In the genomic region with DNA sequence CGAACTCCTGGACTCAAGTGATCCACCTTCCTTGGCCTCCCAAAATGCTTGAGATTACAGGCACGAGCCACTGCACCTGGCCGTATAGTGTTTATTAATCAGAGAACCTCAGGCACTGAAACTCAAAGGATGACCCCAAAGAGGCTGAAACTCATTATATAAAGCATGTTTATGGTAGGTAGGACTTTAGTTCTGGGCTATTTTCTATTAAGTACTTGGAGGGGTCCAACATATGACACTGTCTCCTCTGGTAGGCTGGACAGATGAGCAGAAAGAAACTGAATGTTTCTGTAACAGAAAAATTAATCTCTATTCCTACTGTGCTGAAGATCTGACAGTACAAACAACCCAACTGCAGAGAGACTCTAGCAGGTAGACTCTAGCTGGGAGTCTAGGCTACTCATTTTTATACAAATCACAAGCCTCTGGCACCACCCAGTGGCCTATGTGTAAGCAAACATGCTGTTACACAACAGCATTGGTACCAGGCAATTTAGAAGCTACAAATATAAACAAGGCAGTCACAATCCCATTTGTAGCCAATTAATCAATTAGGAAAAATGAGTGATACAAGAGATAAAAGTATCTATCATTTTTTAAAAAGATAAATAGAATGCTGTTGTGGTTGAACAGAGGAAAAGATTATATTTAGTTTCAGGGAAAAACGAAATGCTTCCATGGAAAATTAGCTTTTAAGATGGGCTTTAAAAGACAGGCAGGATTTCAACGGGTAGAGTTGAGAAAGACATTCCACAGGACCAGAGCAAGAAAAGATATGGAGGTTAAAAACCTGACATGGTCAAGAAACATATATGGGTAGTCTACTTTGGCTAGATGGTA, we compare ENCODE assay signal across 8 cellular contexts. TPM values are rescaled to one million over a fixed set of nuclear protein-coding genes. Genes with fewer than 3 reads are reported as not detected.
DNase-seq lines count a peak whose midpoint lies in the region; ATAC-seq and TF ChIP-seq lines count a peak whose summit lies in the region.

No MANE protein-coding gene starts in this region.

- no peak overlapping the region for H3K4me3 ChIP-seq in astrocyte of the spinal cord (ENCODE audit: low read depth, low read length)
- no peak overlapping the region for H3K4me3 ChIP-seq in gastrocnemius medialis

- CTCF ChIA-PET in Calu3 (lab: Charles Lee) = interaction anchor here (0.6 to 3.1 kb wide), 17 partner anchors 9 to 216 kb away, joined by 3 to 54 read pairs (median 4); partner anchors contain the start of genes CASQ1 and DCAF8
- CTCF ChIA-PET in T-cell (lab: Charles Lee) = interaction anchor here (0.6 to 2.7 kb wide), 36 partner anchors 9 to 173 kb away, joined by 3 to 43 read pairs (median 4); partner anchors contain the start of genes CASQ1 (in 1 of the 2), DCAF8 (in 1 of the 2) and PEX19 (in 1 of the 2)

- H3K36me3 ChIP-seq in gastrocnemius medialis = peaks cover 0 to 9% of the 10 kb centered on the region in 2 donors

- no peaks in the 10 kb centered on the region for H3K9me3 ChIP-seq in gastrocnemius medialis

- BruUV-seq in Calu3 (replicated peaks; lab: Mats Ljungman, UMichigan) = no TSS peak

- peaks cover 56 to 57% of the 10 kb centered on the region in 2 donors for H3K4me1 ChIP-seq in gastrocnemius medialis

- peak; percentile 61 for DNase-seq in Calu3
- peak; percentile 60 for DNase-seq in NCI-H1105 treated with DMSO at 0.1 percent for 48 hours (lab: John Stamatoyannopoulos, UW)
- DNase-seq in T-cell = peak; percentile 6 to 71 (median 55)
- peak; percentile 73 for DNase-seq in astrocyte of the spinal cord (ENCODE audit: low read depth, low spot score)
- peak; percentile 69 to 92 for DNase-seq in hippocampal formation (lab: John Stamatoyannopoulos, UW)
- peak; percentile 64 to 73 for DNase-seq in gastrocnemius medialis

- no peak for TF ChIP-seq POLR2A in gastrocnemius medialis (IDR thresholded peaks at IDR 0.05)

- POLR2A ChIA-PET in T-cell (lab: Charles Lee) = interaction anchor here (0.5 to 1.6 kb wide), 6 partner anchors 9 to 41 kb away, joined by 3 to 15 read pairs (median 4); partner anchors contain the start of gene DCAF8 (in 1 of the 2)

- H3K4me1 Mint-ChIP-seq in Calu3 (ENCODE audit: low read depth, unreplicated experiment) (peaks cover 7% of the 10 kb centered on the region), T-cell (peaks cover 22 to 25% (median 23%) of the 10 kb centered on the region in 3 donors)

- in situ Hi-C loops in astrocyte of the spinal cord (cut with HindIII; ENCODE audit: low sequenced_read_pairs) (no loop called here), gastrocnemius medialis (cut with MboI; ENCODE audit: low sequenced_read_pairs in 4 of 4) (loop anchor here in 3 of 4 donors (5.0 to 10.0 kb wide), 4 partner anchors 60 to 157 kb away; partner anchors contain the start of genes CASQ1 (in 2 of the 3) and IGSF8 (in 1 of the 3))

- H3K27ac Mint-ChIP-seq in Calu3 (ENCODE audit: unreplicated experiment) (no peak overlapping the region), T-cell (peak overlapping the region; percentile 3 to 67)

- H3K27ac ChIP-seq in gastrocnemius medialis = peak overlapping the region; percentile 61 to 86 (median 81)

- H3K4me3 Mint-ChIP-seq in Calu3 (ENCODE audit: low read depth, unreplicated experiment) = no peak overlapping the region
- H3K4me3 Mint-ChIP-seq in T-cell = no peak overlapping the region

- H3K36me3 Mint-ChIP-seq in Calu3 (ENCODE audit: insufficient read depth, unreplicated experiment) (peaks cover 4% of the 10 kb centered on the region), T-cell (peaks cover 6% of the 10 kb centered on the region)

- intact Hi-C loops in Calu3 (cut with micrococcal nuclease; ENCODE audit: unreplicated experiment) = loop anchor here (1.0 kb wide), 3 partner anchors 59 to 206 kb away; no protein-coding TSS in a partner anchor
- intact Hi-C loops in gastrocnemius medialis (cut with DNase I; ENCODE audit: low total_unique reads) = loop anchor here (1.0 kb wide), 2 partner anchors 59 to 151 kb away; no protein-coding TSS in a partner anchor

- no peaks in the 10 kb centered on the region for H3K27me3 Mint-ChIP-seq in Calu3 (ENCODE audit: unreplicated experiment)
- no peaks in the 10 kb centered on the region for H3K27me3 Mint-ChIP-seq in T-cell

- TF ChIP-seq CTCF in Calu3 (IDR thresholded peaks at IDR 0.05; ENCODE audit: unreplicated experiment) (peak; percentile 70), astrocyte of the spinal cord (IDR thresholded peaks at IDR 0.05; ENCODE audit: low read depth, low read length) (peak; percentile 74), gastrocnemius medialis (IDR thresholded peaks at IDR 0.05 in 4 of 5, conservative IDR thresholded peaks at IDR 0.05 in 1 of 5) (peak; percentile 68 to 86 (median 77))

- no peaks in the 10 kb centered on the region for H3K27me3 ChIP-seq in gastrocnemius medialis

- H3K9me3 Mint-ChIP-seq in Calu3 (ENCODE audit: low read depth, unreplicated experiment) (no peaks in the 10 kb centered on the region), T-cell (no peaks in the 10 kb centered on the region)

- ATAC-seq in GM21825 (IDR thresholded peaks at IDR 0.05; ENCODE audit: unreplicated experiment) (peak; percentile 72), T-cell (replicated peaks in 1 of 4) (peak; percentile 86 to 98 (median 90)), gastrocnemius medialis (peak; percentile 95 to 98), GM21717 (IDR thresholded peaks at IDR 0.05; ENCODE audit: unreplicated experiment) (no peak)

RNA-seq across cellular contexts. Expression of gene DCAF8, which starts 10.4 kb away (rescaled TPM):
- 119 and 126 TPM in 2 replicates for total RNA-seq in Calu3 (2022)
- total RNA-seq in T-cell = 100 to 1,000 TPM; 173 to 221 (median 209) TPM
- total RNA-seq in gastrocnemius medialis = 100 to 1,000 TPM; 170 to 208 (median 196) TPM

RNA-seq across cellular contexts. Expression of gene PEX19, which starts 33.0 kb away (rescaled TPM):
- total RNA-seq in Calu3 (2022) (64.0 and 70.3 TPM in 2 replicates), T-cell (10 to 100 TPM; 49.8 to 59.5 (median 53.3) TPM), gastrocnemius medialis (100 to 1,000 TPM in 2 of 4 donors, 10 to 100 TPM in 2; 61.9 to 151 (median 82.4) TPM)

RNA-seq across cellular contexts. Expression of gene PEA15, which starts 46.7 kb away (rescaled TPM):
- total RNA-seq in Calu3 (2022) = 128 and 153 TPM in 2 replicates
- 10 to 100 TPM; 12.3 to 27.5 (median 15.9) TPM for total RNA-seq in T-cell
- total RNA-seq in gastrocnemius medialis = 10 to 100 TPM; 10.5 to 34.7 (median 27.2) TPM
